Comparison of ENCODE assay signal across 8 cellular contexts in the genomic region with DNA sequence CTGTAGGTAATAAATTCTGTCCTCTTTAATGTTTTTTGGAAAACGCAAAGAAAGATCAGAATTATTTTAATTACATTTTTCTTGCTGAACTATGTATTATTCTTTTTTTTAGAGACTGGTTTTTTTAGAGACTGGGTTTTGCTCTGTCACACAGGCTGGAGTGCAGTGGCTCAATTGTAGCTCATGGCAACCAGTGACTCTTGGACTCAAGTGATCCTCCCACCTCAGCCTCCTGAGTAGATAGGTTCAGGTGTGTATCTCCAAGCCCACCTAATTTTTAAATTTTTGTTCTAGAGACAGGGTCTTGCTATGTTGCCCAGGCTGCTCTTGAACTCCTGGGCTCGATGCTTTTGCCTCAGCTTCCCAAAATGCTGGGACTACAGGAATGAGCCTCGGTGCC.
"Had no signal": no experiment of that assay in that cellular context is flagged by ENCODE, and none has a peak within 500 bp of the region (broad histone marks: within the 10 kb centered on the region; RNA-seq: fewer than 3 reads in every experiment).

No MANE protein-coding gene starts in this region.

- FAIRE-seq: H1, H54 had no signal

- H3K4me3 ChIP-seq: GM23338 had no signal

- H2AFZ ChIP-seq: GM23338 had no signal

- H3K4me2 ChIP-seq: GM23338 had no signal

- DNase-seq: H9, HCEC 1CT, IMR-90, KBM-7 had no signal

- H3K27ac ChIP-seq: HL-60 had no signal

- ATAC-seq: GM23338 had no signal
